In genomic region chr4:183483997-183484396, GRCh38 we compare ENCODE assay signal across 7 cellular contexts.
"Had no signal": no experiment of that assay in that cellular context is flagged by ENCODE, and none has a peak within 500 bp of the region (broad histone marks: within the 10 kb centered on the region; RNA-seq: fewer than 3 reads in every experiment).

No MANE protein-coding gene starts in this region.

- H2AFZ ChIP-seq: GM23338 had no signal

- FAIRE-seq: H1, H54 had no signal

- H3K9me3 Mint-ChIP-seq: IgD-negative memory B cell had no signal

- H3K4me2 ChIP-seq: GM23338 had no signal

- DNase-seq: H9, HCEC 1CT, KBM-7 had no signal

- H3K27ac Mint-ChIP-seq: GM23338, H9, IgD-negative memory B cell had no signal

- H3K4me3 Mint-ChIP-seq: GM23338, H9, IgD-negative memory B cell had no signal

- ATAC-seq: GM23338 had no signal

- H3K4me1 Mint-ChIP-seq: GM23338, H9, IgD-negative memory B cell had no signal

- H3K27me3 Mint-ChIP-seq: IgD-negative memory B cell had no signal

- H3K4me3 ChIP-seq: GM23338 had no signal
